In genomic region chr3:170221924-170222646, GRCh38 we compare ENCODE assay signal across 8 cellular contexts. TPM values are rescaled to one million over a fixed set of nuclear protein-coding genes. Genes with fewer than 3 reads are reported as not detected.
DNase-seq lines count a peak whose midpoint lies in the region; TF ChIP-seq lines count a peak whose summit lies in the region.

TSS of gene PRKCI (plus strand) at chr3:170222424. CDS start at chr3:170222670, 246 bp downstream.

- H3K9ac ChIP-seq in Loucy (ENCODE audit: low read depth, low read length, poor library complexity, severe bottlenecking): peak within 1 kb of the TSS; percentile 66

- peaks cover 31% of the 10 kb centered on the region for H3K4me1 Mint-ChIP-seq in nephron
- peaks cover 34% of the 10 kb centered on the region for H3K4me1 Mint-ChIP-seq in stimulated activated naive CD8-positive, alpha-beta T cell treated with anti-CD3 and anti-CD28 coated beads, Interleukin-15, Interleukin-2, amounts not matched to agents 100 ng/mL and 50 ng/mL, for 24 hours (ENCODE audit: low read depth)

- peaks cover 22% of the 10 kb centered on the region for H3K79me2 ChIP-seq in Loucy (ENCODE audit: insufficient read depth, low read length)

- no peaks in the 10 kb centered on the region for H3K36me3 ChIP-seq in Loucy (ENCODE audit: insufficient read depth, low read length)

- peak within 1 kb of the TSS; percentile 86 for H3K4me3 ChIP-seq in Loucy (ENCODE audit: low read length, poor library complexity, severe bottlenecking)
- peak within 1 kb of the TSS; percentile 91 for H3K4me3 ChIP-seq in fibroblast of the aortic adventitia (ENCODE audit: low read depth, low read length)

- no peaks in the 10 kb centered on the region for H3K9me2 ChIP-seq in Loucy (replicated peaks; ENCODE audit: low read depth, low read length)

- H2AFZ ChIP-seq in Loucy (ENCODE audit: low read length): peak within 1 kb of the TSS; percentile 95

- H3F3A ChIP-seq in Loucy (ENCODE audit: low read depth): no peaks in the 10 kb centered on the region

- no peak for TF ChIP-seq CTCF in Loucy (conservative IDR thresholded peaks at IDR 0.05; ENCODE audit: low read length)
- TF ChIP-seq CTCF in fibroblast of the aortic adventitia (IDR thresholded peaks at IDR 0.05; ENCODE audit: insufficient read depth, low read length): no peak
- no peak for TF ChIP-seq CTCF in nephron (IDR thresholded peaks at IDR 0.05; ENCODE audit: unreplicated experiment in 3 of 3)

- H3K4me1 ChIP-seq in Loucy (ENCODE audit: insufficient read depth, low read length, poor library complexity, severe bottlenecking): peaks cover 25% of the 10 kb centered on the region

- H3K9me3 Mint-ChIP-seq in nephron: peaks cover 2% of the 10 kb centered on the region
- no peaks in the 10 kb centered on the region for H3K9me3 Mint-ChIP-seq in stimulated activated naive CD8-positive, alpha-beta T cell treated with anti-CD3 and anti-CD28 coated beads, Interleukin-15, Interleukin-2, amounts not matched to agents 100 ng/mL and 50 ng/mL, for 24 hours

- DNase-seq in EL: peak; percentile 98
- DNase-seq in H4 (ENCODE audit: low spot score): peak; percentile 97
- peak; percentile 89 for DNase-seq in SHP77 treated with DMSO at 0.1 percent for 48 hours (lab: John Stamatoyannopoulos, UW)
- peak; percentile 94 for DNase-seq in activated effector memory CD4-positive, alpha-beta T cell treated with anti-CD3 and anti-CD28 coated beads, Interleukin-2, amount 50 U/mL, for 16 hours
- peak; percentile 98 for DNase-seq in fibroblast of the aortic adventitia (ENCODE audit: low read depth)

- peaks cover 6% of the 10 kb centered on the region for H4K20me1 ChIP-seq in Loucy (ENCODE audit: insufficient read depth, low read length, poor library complexity, severe bottlenecking)

- peak within 1 kb of the TSS; percentile 100 for H3K27ac Mint-ChIP-seq in nephron
- peak within 1 kb of the TSS; percentile 92 for H3K27ac Mint-ChIP-seq in stimulated activated naive CD8-positive, alpha-beta T cell treated with anti-CD3 and anti-CD28 coated beads, Interleukin-15, Interleukin-2, amounts not matched to agents 100 ng/mL and 50 ng/mL, for 24 hours

- peak within 1 kb of the TSS; percentile 84 for H3K4me2 ChIP-seq in Loucy (ENCODE audit: low read depth, low read length, poor library complexity, severe bottlenecking)

- no peaks in the 10 kb centered on the region for H3K27me3 ChIP-seq in Loucy (ENCODE audit: insufficient read depth, low read length, poor library complexity, severe bottlenecking)

- no peaks in the 10 kb centered on the region for H3K9me3 ChIP-seq in Loucy (ENCODE audit: insufficient read depth, low read depth, low read length)

- H3K4me3 Mint-ChIP-seq in nephron: peak within 1 kb of the TSS; percentile 89 to 98 (median 94)
- peak within 1 kb of the TSS; percentile 84 for H3K4me3 Mint-ChIP-seq in stimulated activated naive CD8-positive, alpha-beta T cell treated with anti-CD3 and anti-CD28 coated beads, Interleukin-15, Interleukin-2, amounts not matched to agents 100 ng/mL and 50 ng/mL, for 24 hours

- H3K27me3 Mint-ChIP-seq in nephron (ENCODE audit: low read depth): peaks cover 3% of the 10 kb centered on the region
- no peaks in the 10 kb centered on the region for H3K27me3 Mint-ChIP-seq in stimulated activated naive CD8-positive, alpha-beta T cell treated with anti-CD3 and anti-CD28 coated beads, Interleukin-15, Interleukin-2, amounts not matched to agents 100 ng/mL and 50 ng/mL, for 24 hours

- peaks cover 4% of the 10 kb centered on the region for H3K36me3 Mint-ChIP-seq in nephron (ENCODE audit: low read depth)
- peaks cover 7% of the 10 kb centered on the region for H3K36me3 Mint-ChIP-seq in stimulated activated naive CD8-positive, alpha-beta T cell treated with anti-CD3 and anti-CD28 coated beads, Interleukin-15, Interleukin-2, amounts not matched to agents 100 ng/mL and 50 ng/mL, for 24 hours (ENCODE audit: low read depth)

RNA-seq across cellular contexts. Expression of gene PRKCI, which starts in this region (rescaled TPM):
- 58.3 and 73.3 TPM in 2 replicates for total RNA-seq in H4 (2014; rRNA removed; shearing (Covaris generic))
- total RNA-seq in fibroblast of the aortic adventitia (ENCODE audit: low replicate concordance): 56.2 and 63.9 TPM in 2 replicates

Comparison
In these comparisons a context has a peak if more than half of its experiments do, and no peak if none do; other contexts are left out.
1. Peak in every context shown above with its lines: DNase-seq and H3K4me3 ChIP-seq.